In genomic region chr2:237791977-237792727, GRCh38 we compare ENCODE assay signal across 1 cellular context.
A peak's percentile ranks its signal among the peaks of the same experiment; 100 is the strongest.
TF ChIP-seq lines count a peak whose summit lies in the region.

No MANE protein-coding gene starts in this region.

TF ChIP-seq in HepG2, 621 proteins besides CTCF, POLR2A, EP300 and RAD21 (continued from another document and continues in another):
- TF ChIP-seq FOXP4 (CRISPR knock-in tag; IDR thresholded peaks at IDR 0.05) (0 out of 2 replicates have a peak, but pooled peaks have one; percentile 31), BHLHE40 (IDR thresholded peaks at IDR 0.05; ENCODE audit: low read length) (0 out of 2 replicates have a peak, but pooled peaks have one; percentile 11), ZBTB34 (CRISPR knock-in tag; IDR thresholded peaks at IDR 0.05) (no peak), ZNF781 (CRISPR knock-in tag; IDR thresholded peaks at IDR 0.05; ENCODE audit: borderline replicate concordance, not compliant biosample characterization) (peak; percentile 66), RORA (CRISPR knock-in tag; IDR thresholded peaks at IDR 0.05) (no peak), AKAP8 (CRISPR knock-in tag; IDR thresholded peaks at IDR 0.05) (no peak), ZNF567 (CRISPR knock-in tag; IDR thresholded peaks at IDR 0.05; ENCODE audit: borderline replicate concordance) (no peak), KDM6A (CRISPR knock-in tag; IDR thresholded peaks at IDR 0.05; ENCODE audit: low read depth) (peak; percentile 49; the same call in 1 of the 2 replicates), SIX1 (CRISPR knock-in tag; IDR thresholded peaks at IDR 0.05; ENCODE audit: borderline replicate concordance) (peak; percentile 39; the same call in 1 of the 2 replicates), POLR2AphosphoS2 (IDR thresholded peaks at IDR 0.05; ENCODE audit: low read depth, low read length) (no peak), ZNF24 (IDR thresholded peaks at IDR 0.05) (no peak), KLF6 (CRISPR knock-in tag; IDR thresholded peaks at IDR 0.05) (0 out of 2 replicates have a peak, but pooled peaks have one; percentile 66), MNT (IDR thresholded peaks at IDR 0.05) (no peak), TFDP2 (CRISPR knock-in tag; IDR thresholded peaks at IDR 0.05) (peak; percentile 62), HMGXB3 (CRISPR knock-in tag; IDR thresholded peaks at IDR 0.05; ENCODE audit: borderline replicate concordance) (peak; percentile 21; the same call in 1 of the 2 replicates), ZNF317 (CRISPR knock-in tag; IDR thresholded peaks at IDR 0.05) (0 out of 2 replicates have a peak, but pooled peaks have one; percentile 54), SALL1 (CRISPR knock-in tag; IDR thresholded peaks at IDR 0.05) (peak; percentile 30; the same call in 1 of the 2 replicates), POLR2G (IDR thresholded peaks at IDR 0.05; ENCODE audit: low read depth, low read length) (no peak), ZNF777 (CRISPR knock-in tag; IDR thresholded peaks at IDR 0.05) (no peak), FOXK1 (CRISPR knock-in tag; IDR thresholded peaks at IDR 0.05; ENCODE audit: borderline replicate concordance, low read depth) (0 out of 2 replicates have a peak, but pooled peaks have one; percentile 35), ZNF644 (CRISPR knock-in tag; IDR thresholded peaks at IDR 0.05; ENCODE audit: low read depth) (peak; percentile 78), HNRNPUL1 (IDR thresholded peaks at IDR 0.05; ENCODE audit: low read depth, low read length) (no peak), SMYD3 (CRISPR knock-in tag; IDR thresholded peaks at IDR 0.05) (no peak), SP140L (CRISPR knock-in tag; IDR thresholded peaks at IDR 0.05; ENCODE audit: borderline replicate concordance) (0 out of 2 replicates have a peak, but pooled peaks have one; percentile 61), THAP7 (CRISPR knock-in tag; IDR thresholded peaks at IDR 0.05) (no peak), SP1 (IDR thresholded peaks at IDR 0.05) (no peak), SP1 (CRISPR knock-in tag; IDR thresholded peaks at IDR 0.05) (no peak), ZNF614 (CRISPR knock-in tag; IDR thresholded peaks at IDR 0.05; ENCODE audit: borderline replicate concordance) (peak; percentile 59; the same call in 1 of the 2 replicates), ZNF800 (CRISPR knock-in tag; IDR thresholded peaks at IDR 0.05) (peak; percentile 46; the same call in 1 of the 2 replicates), RBM22 (optimal IDR thresholded peaks at IDR 0.05; ENCODE audit: low read length) (no peak), MYNN (CRISPR knock-in tag; IDR thresholded peaks at IDR 0.05; ENCODE audit: low read depth) (no peak), ZNF652 (CRISPR knock-in tag; IDR thresholded peaks at IDR 0.05; ENCODE audit: borderline replicate concordance, low read depth) (no peak), HMG20A (CRISPR knock-in tag; IDR thresholded peaks at IDR 0.05; ENCODE audit: borderline replicate concordance) (0 out of 2 replicates have a peak, but pooled peaks have one; percentile 9), SPEN (CRISPR knock-in tag; IDR thresholded peaks at IDR 0.05; ENCODE audit: low read depth) (peak; percentile 38; the same call in 1 of the 2 replicates), ZNF562 (CRISPR knock-in tag; IDR thresholded peaks at IDR 0.05; ENCODE audit: borderline replicate concordance) (no peak), MIER2 (CRISPR knock-in tag; IDR thresholded peaks at IDR 0.05) (peak; percentile 43; the same call in 1 of the 2 replicates), ZNF343 (CRISPR knock-in tag; IDR thresholded peaks at IDR 0.05) (no peak), SRSF9 (IDR thresholded peaks at IDR 0.05; ENCODE audit: borderline replicate concordance, insufficient read depth, low read depth, low read length, poor library complexity, severe bottlenecking) (no peak), SMC3 (IDR thresholded peaks at IDR 0.05; ENCODE audit: low read length) (peak; percentile 65; the same call in 1 of the 2 replicates), XBP1 (CRISPR knock-in tag; IDR thresholded peaks at IDR 0.05) (no peak), ZFP36 (IDR thresholded peaks at IDR 0.05; ENCODE audit: borderline replicate concordance, low read depth, low read length, partially characterized antibody) (no peak), ZNF432 (CRISPR knock-in tag; IDR thresholded peaks at IDR 0.05; ENCODE audit: borderline replicate concordance) (no peak), HNRNPLL (IDR thresholded peaks at IDR 0.05; ENCODE audit: low read depth, low read length, poor library complexity, severe bottlenecking) (no peak), NCOR1 (IDR thresholded peaks at IDR 0.05; ENCODE audit: borderline replicate concordance, low read length) (no peak), NR0B2 (CRISPR knock-in tag; IDR thresholded peaks at IDR 0.05) (no peak), ZSCAN25 (CRISPR knock-in tag; IDR thresholded peaks at IDR 0.05) (peak; percentile 90), RFX5 (IDR thresholded peaks at IDR 0.05; ENCODE audit: low read depth, low read length) (no peak), ARID5B (CRISPR knock-in tag; IDR thresholded peaks at IDR 0.05) (peak; percentile 53)
